8 cellular contexts compared by ENCODE assay signal in genomic region chr12:51970904-51971646, GRCh38. TPM values are rescaled to one million over a fixed set of nuclear protein-coding genes. Genes with fewer than 3 reads are reported as not detected.
DNase-seq lines count a peak whose midpoint lies in the region; ATAC-seq, FAIRE-seq and TF ChIP-seq lines count a peak whose summit lies in the region.

No MANE protein-coding gene starts in this region.

- DNase-seq in T-helper 2 cell (peak in 3 of 5 experiments; percentile 25 to 95 (median 66)), pancreas (no peak), aorta (no peak), caudate nucleus (lab: John Stamatoyannopoulos, UW) (no peak)

- ATAC-seq in GM19025 (IDR thresholded peaks at IDR 0.05; ENCODE audit: low read depth, unreplicated experiment) (peak; percentile 88), HG03095 (IDR thresholded peaks at IDR 0.05; ENCODE audit: unreplicated experiment) (peak; percentile 92), pancreas (peak in 3 of 4 donors; percentile 8 to 34 (median 32)), aorta (ENCODE audit: low FRiP score) (no peak)

- H3K27ac ChIP-seq in BLaER1 treated with 17β-estradiol and CSF1 and Interleukin-3, amounts not matched to agents 10 nM and 100 nM, result peak overlapping the region; percentile 73 to 99 (median 97)
- H3K27ac ChIP-seq in pancreas (peak overlapping the region in 2 of 4 donors; percentile 34 to 66), aorta (ENCODE audit: low read depth in 1 of 2, low read length in 2 of 2) (no peak overlapping the region), caudate nucleus (ENCODE audit: low read depth, low read length) (no peak overlapping the region)

- peaks cover 65 to 98% (median 79%) of the 10 kb centered on the region in 10 experiments for H3K4me1 ChIP-seq in BLaER1 treated with 17β-estradiol and CSF1 and Interleukin-3, amounts not matched to agents 10 nM and 100 nM
- H3K4me1 ChIP-seq in pancreas (peaks cover 32 to 54% (median 54%) of the 10 kb centered on the region in 3 donors), aorta (ENCODE audit: control insufficient read depth in 1 of 2, insufficient read depth in 2 of 2, low read length in 2 of 2) (peaks cover 6 to 15% of the 10 kb centered on the region in 2 donors)

- no peaks in the 10 kb centered on the region for H3K9me3 Mint-ChIP-seq in dendritic cell treated with granulocyte-macrophage colony-stimulating factor and Interleukin-4, amounts not matched to agents 40 ng/mL and 50 ng/mL, for 4 days

- H3K27me3 ChIP-seq in BLaER1 treated with 17β-estradiol and CSF1 and Interleukin-3, amounts not matched to agents 10 nM and 100 nM, result no peaks in the 10 kb centered on the region
- H3K27me3 ChIP-seq in pancreas (no peaks in the 10 kb centered on the region), aorta (ENCODE audit: control insufficient read depth in 1 of 2, insufficient read depth in 2 of 2, low read length in 1 of 2) (no peaks in the 10 kb centered on the region)

- intact Hi-C loops in dendritic cell treated with granulocyte-macrophage colony-stimulating factor and Interleukin-4, amounts not matched to agents 40 ng/mL and 50 ng/mL, for 4 days (cut with micrococcal nuclease), result loop anchor here (10.0 kb wide), 1 partner anchor 46 kb away; no protein-coding TSS in a partner anchor
- intact Hi-C loops in pancreas (cut with DNase I), result no loop called here
- intact Hi-C loops in aorta (cut with DNase I), result no loop called here

- TF ChIP-seq CTCF in pancreas (IDR thresholded peaks at IDR 0.05), result peak in 2 of 4 donors; percentile 12 to 18

- H3K4me2 ChIP-seq in BLaER1 treated with 17β-estradiol and CSF1 and Interleukin-3, amounts not matched to agents 10 nM and 100 nM, result peak overlapping the region; percentile 87 to 98 (median 95)

- H3K9ac ChIP-seq in BLaER1 treated with 17β-estradiol and CSF1 and Interleukin-3, amounts not matched to agents 10 nM and 100 nM, result peak overlapping the region; percentile 70 to 89 (median 84); a peak in 21 of 22 replicates

- peaks cover 13% of the 10 kb centered on the region for H3K36me3 Mint-ChIP-seq in dendritic cell treated with granulocyte-macrophage colony-stimulating factor and Interleukin-4, amounts not matched to agents 40 ng/mL and 50 ng/mL, for 4 days (ENCODE audit: low read depth)

- H3K4me1 Mint-ChIP-seq in dendritic cell treated with granulocyte-macrophage colony-stimulating factor and Interleukin-4, amounts not matched to agents 40 ng/mL and 50 ng/mL, for 4 days (ENCODE audit: low read depth), result peaks cover 62% of the 10 kb centered on the region

- peaks cover 7 to 53% (median 35%) of the 10 kb centered on the region in 11 experiments; a peak in 20 of 22 replicates for H3K36me3 ChIP-seq in BLaER1 treated with 17β-estradiol and CSF1 and Interleukin-3, amounts not matched to agents 10 nM and 100 nM
- H3K36me3 ChIP-seq in pancreas (peaks cover 0 to 8% (median 0%) of the 10 kb centered on the region in 3 donors), aorta (ENCODE audit: control insufficient read depth in 1 of 2, insufficient read depth in 2 of 2, low read length in 1 of 2) (peaks cover 0 to 3% of the 10 kb centered on the region in 2 donors)

- no peak for FAIRE-seq in pancreas (lab: Jason Lieb, UNC)

- peaks cover 0 to 27% (median 0%) of the 10 kb centered on the region in 11 experiments; a peak in 8 of 22 replicates for H4K20me1 ChIP-seq in BLaER1 treated with 17β-estradiol and CSF1 and Interleukin-3, amounts not matched to agents 10 nM and 100 nM

- no peaks in the 10 kb centered on the region for H3K27me3 Mint-ChIP-seq in dendritic cell treated with granulocyte-macrophage colony-stimulating factor and Interleukin-4, amounts not matched to agents 40 ng/mL and 50 ng/mL, for 4 days

- H3K27ac Mint-ChIP-seq in dendritic cell treated with granulocyte-macrophage colony-stimulating factor and Interleukin-4, amounts not matched to agents 40 ng/mL and 50 ng/mL, for 4 days, result peak overlapping the region; percentile 73

- peaks cover 0 to 3% (median 0%) of the 10 kb centered on the region in 11 experiments; a peak in 1 of 22 replicates for H3K9me3 ChIP-seq in BLaER1 treated with 17β-estradiol and CSF1 and Interleukin-3, amounts not matched to agents 10 nM and 100 nM (replicated peaks in 1 of 11)
- H3K9me3 ChIP-seq in pancreas (no peaks in the 10 kb centered on the region), aorta (ENCODE audit: control insufficient read depth, low read length) (no peaks in the 10 kb centered on the region)

- peak overlapping the region; percentile 2 for H3K4me3 Mint-ChIP-seq in dendritic cell treated with granulocyte-macrophage colony-stimulating factor and Interleukin-4, amounts not matched to agents 40 ng/mL and 50 ng/mL, for 4 days

- 68 to 74% methylated on average over 13 of the region's 13 CpGs for WGBS in pancreas, 2 donors
- WGBS in aorta, 2 donors, result 62% methylated on average over 13 of the region's 13 CpGs

- H3K4me3 ChIP-seq in BLaER1 treated with 17β-estradiol and CSF1 and Interleukin-3, amounts not matched to agents 10 nM and 100 nM, result peak overlapping the region in 1 of 10 experiments; percentile 16; a peak in 1 of 20 replicates
- H3K4me3 ChIP-seq in pancreas (no peak overlapping the region), aorta (ENCODE audit: low read length in 2 of 2) (no peak overlapping the region)

RNA-seq across cellular contexts. Expression of gene ACVR1B, which starts 19.6 kb away (rescaled TPM):
- total RNA-seq in pancreas (10 to 100 TPM; 24.2 to 31.4 (median 27.8) TPM), aorta (10 to 100 TPM; 24.0 to 24.5 TPM)
- polyA plus RNA-seq in pancreas (10 to 100 TPM; 16.0 to 22.4 TPM), aorta (1 to 10 TPM; 2.3 to 6.9 TPM)

RNA-seq across cellular contexts. Expression of gene TAMALIN, which starts 35.7 kb away (rescaled TPM):
- total RNA-seq in pancreas (10 to 100 TPM in 3 of 6 donors, 1 to 10 TPM in 3; 7.1 to 18.0 (median 11.0) TPM), aorta (100 to 1,000 TPM in 1 of 2 donors, 10 to 100 TPM in 1; 64.2 to 129 TPM)
- polyA plus RNA-seq in pancreas (10 to 100 TPM; 25.4 to 51.6 TPM), aorta (10 to 100 TPM in 1 of 2 donors, 1 to 10 TPM in 1; 7.1 to 13.8 TPM)

Comparison
In these comparisons a context has a peak if more than half of its experiments do, and no peak if none do; other contexts are left out.
1. H3K27ac ChIP-seq: peak in BLaER1 treated with 17β-estradiol and CSF1 and Interleukin-3, amounts not matched to agents 10 nM and 100 nM (11 of 11); none in aorta (0 of 2) and caudate nucleus (single experiment).
2. DNase-seq: peak in T-helper 2 cell (3 of 5); none in pancreas (0 of 6), aorta (0 of 2) and caudate nucleus (0 of 61).